Comparison of ENCODE assay signal across 8 cellular contexts in genomic region chr11:128716231-128716630, GRCh38. TPM values are rescaled to one million over a fixed set of nuclear protein-coding genes. Genes with fewer than 3 reads are reported as not detected.
A peak's percentile ranks its signal among the peaks of the same experiment; 100 is the strongest.
DNase-seq lines count a peak whose midpoint lies in the region; ATAC-seq and TF ChIP-seq lines count a peak whose summit lies in the region.

No MANE protein-coding gene starts in this region.

- no peaks in the 10 kb centered on the region for H3K36me3 ChIP-seq in adrenal gland (replicated peaks in 1 of 2)
- no peaks in the 10 kb centered on the region for H3K36me3 ChIP-seq in mucosa of rectum (ENCODE audit: control insufficient read depth in 2 of 2, insufficient read depth in 2 of 2, low read length in 2 of 2)
- no peaks in the 10 kb centered on the region for H3K36me3 ChIP-seq in vagina

- H3K27ac ChIP-seq in adrenal gland (peak overlapping the region; percentile 26 to 84 (median 65)), mucosa of rectum (ENCODE audit: low read depth in 2 of 2, low read length in 2 of 2) (peak overlapping the region; percentile 50 to 84), vagina (peak overlapping the region; percentile 26)

- no peak overlapping the region for H3K9ac ChIP-seq in mucosa of rectum (ENCODE audit: low read depth in 1 of 2, low read length in 2 of 2)

- ATAC-seq in HG03175 (IDR thresholded peaks at IDR 0.05; ENCODE audit: unreplicated experiment) = no peak

- intact Hi-C loops in adrenal gland (cut with DNase I) (no loop called here), vagina (cut with DNase I) (no loop called here)

- in situ Hi-C loops in ACHN (cut with HindIII; ENCODE audit: low pct_ligation_motif_present, low pct_unique_long_range_greater_than_20kb, low sequenced_read_pairs) = no loop called here

- no peak for TF ChIP-seq CTCF in adrenal gland (IDR thresholded peaks at IDR 0.05)
- no peak for TF ChIP-seq CTCF in vagina (IDR thresholded peaks at IDR 0.05)

- H3K27me3 ChIP-seq in adrenal gland (no peaks in the 10 kb centered on the region), mucosa of rectum (ENCODE audit: control insufficient read depth in 2 of 2, insufficient read depth in 2 of 2, low read length in 2 of 2) (no peaks in the 10 kb centered on the region), vagina (no peaks in the 10 kb centered on the region)

- 21 to 50% (median 40%) methylated on average over 2 to 3 of the region's 3 CpGs for WGBS in adrenal gland, 4 donors

- H3K4me1 ChIP-seq in adrenal gland (replicated peaks in 1 of 2) (peaks cover 5 to 68% of the 10 kb centered on the region in 2 donors), mucosa of rectum (ENCODE audit: control insufficient read depth in 2 of 2, insufficient read depth in 2 of 2, low read length in 2 of 2) (peaks cover 18 to 19% of the 10 kb centered on the region in 2 donors), vagina (peaks cover 50% of the 10 kb centered on the region)

- peak in 4 of 6 experiments; percentile 17 to 44 (median 26) for DNase-seq in stimulated activated naive CD4-positive, alpha-beta T cell (lab: John Stamatoyannopoulos, UW)
- DNase-seq in stimulated activated naive CD4-positive, alpha-beta T cell treated with Interleukin-2 at 50 U/mL for 16 hours (lab: John Stamatoyannopoulos, UW) = no peak
- no peak for DNase-seq in adrenal gland
- no peak for DNase-seq in vagina (ENCODE audit: extremely low spot score in 2 of 2)
- DNase-seq in stimulated activated CD8-positive, alpha-beta memory T cell treated with anti-CD3 and anti-CD28 coated beads, Interleukin-4, amount 100 ng/mL, for 48 hours = no peak
- DNase-seq in ACHN = no peak

- H3K9me3 ChIP-seq in adrenal gland (replicated peaks in 1 of 3) = no peaks in the 10 kb centered on the region
- H3K9me3 ChIP-seq in mucosa of rectum (ENCODE audit: control insufficient read depth in 2 of 2, low read length in 2 of 2) = no peaks in the 10 kb centered on the region
- no peaks in the 10 kb centered on the region for H3K9me3 ChIP-seq in vagina

- H3K4me3 ChIP-seq in adrenal gland (no peak overlapping the region), mucosa of rectum (ENCODE audit: low read length in 2 of 2) (peak overlapping the region in 1 of 2 donors; percentile 14), vagina (no peak overlapping the region)

- TF ChIP-seq POLR2A in adrenal gland (IDR thresholded peaks at IDR 0.05) (no peak), vagina (IDR thresholded peaks at IDR 0.05) (no peak)

RNA-seq across cellular contexts. Expression of gene FLI1, which starts 22.4 kb away (rescaled TPM):
- total RNA-seq in adrenal gland = 10 to 100 TPM in 5 of 8 donors, 1 to 10 TPM in 3; 2.4 to 21.3 (median 16.9) TPM
- 1 to 10 TPM; 5.2 to 9.7 (median 5.8) TPM for polyA plus RNA-seq in adrenal gland
- total RNA-seq in vagina = 29.5 TPM

Comparison
In these comparisons a context has a peak if more than half of its experiments do, and no peak if none do; other contexts are left out.
1. DNase-seq: peak in stimulated activated naive CD4-positive, alpha-beta T cell (4 of 6); none in stimulated activated naive CD4-positive, alpha-beta T cell treated with Interleukin-2 at 50 U/mL for 16 hours (single experiment), adrenal gland (0 of 7), vagina (0 of 2), stimulated activated CD8-positive, alpha-beta memory T cell treated with anti-CD3 and anti-CD28 coated beads, Interleukin-4, amount 100 ng/mL, for 48 hours (single experiment) and ACHN (single experiment).
2. Peak in every context shown above with its lines, with median percentiles within 50 percentile points of each other: H3K27ac ChIP-seq.